In genomic region chr9:124349675-124350484, GRCh38 we compare ENCODE assay signal across 21 cellular contexts.
A peak's percentile ranks its signal among the peaks of the same experiment; 100 is the strongest.
DNase-seq lines count a peak whose midpoint lies in the region; ATAC-seq, FAIRE-seq and TF ChIP-seq lines count a peak whose summit lies in the region.
"Had no signal": no experiment of that assay in that cellular context is flagged by ENCODE, and none has a peak within 500 bp of the region (broad histone marks: within the 10 kb centered on the region; RNA-seq: fewer than 3 reads in every experiment).

No MANE protein-coding gene starts in this region.

- peaks cover 0 to 7% of the 10 kb centered on the region in 2 donors for H3K4me1 ChIP-seq in right atrium auricular region
- peaks cover 14% of the 10 kb centered on the region for H3K4me1 ChIP-seq in HepG2 (ENCODE audit: insufficient read depth, low read length)
- H3K4me1 ChIP-seq in upper lobe of right lung, result no peaks in the 10 kb centered on the region
- H3K4me1 ChIP-seq: pancreas had no signal

- no peak overlapping the region for H3K9ac ChIP-seq in HepG2 (ENCODE audit: insufficient read depth, low read depth, low read length)

- BruUV-seq in HepG2 (replicated peaks; lab: Mats Ljungman, UMichigan), result no TSS peak

- H3K4me3 ChIP-seq in right atrium auricular region, result no peak overlapping the region
- H3K4me3 ChIP-seq in HepG2 (replicated peaks in 1 of 3; ENCODE audit: insufficient read depth in 1 of 3, low read depth in 2 of 3, low read length in 3 of 3), result no peak overlapping the region
- no peak overlapping the region for H3K4me3 ChIP-seq in upper lobe of right lung
- H3K4me3 ChIP-seq: pancreas had no signal

- no peak for FAIRE-seq in HepG2 (lab: Jason Lieb, UNC)
- FAIRE-seq: GM19239, pancreas had no signal

- no peaks in the 10 kb centered on the region for H4K20me1 ChIP-seq in HepG2 (ENCODE audit: insufficient read depth, low read length)

- TF ChIP-seq EP300 in HepG2 (IDR thresholded peaks at IDR 0.05; ENCODE audit: low read depth in 2 of 2, low read length in 2 of 2), result no peak
- no peak for TF ChIP-seq EP300 in HepG2 (CRISPR knock-in tag; IDR thresholded peaks at IDR 0.05; ENCODE audit: borderline replicate concordance)

- POLR2A ChIA-PET in HepG2 (lab: Yijun Ruan, JAX), result no interaction called here

- intact Hi-C loops in cardiac septum (cut with DNase I) (no loop called here), HepG2 (cut with micrococcal nuclease; ENCODE audit: unreplicated experiment) (no loop called here), upper lobe of right lung (cut with DNase I) (loop anchor here (10.0 kb wide), 1 partner anchor 55 kb away; no protein-coding TSS in a partner anchor)

- H3K27ac ChIP-seq in right atrium auricular region (no peak overlapping the region), HepG2 (ENCODE audit: extremely low read length, insufficient read depth, low read length) (peak overlapping the region; percentile 3), upper lobe of right lung (no peak overlapping the region)
- H3K27ac ChIP-seq: pancreas had no signal

- no peak for TF ChIP-seq POLR2A in HepG2 (IDR thresholded peaks at IDR 0.05; ENCODE audit: insufficient read depth in 1 of 2, low read depth in 2 of 2, low read length in 2 of 2)

- ATAC-seq in T-helper 17 cell, result no peak
- no peak for ATAC-seq in HepG2
- ATAC-seq in upper lobe of right lung, result no peak
- ATAC-seq: CD8-positive, alpha-beta T cell; pancreas had no signal

- TF ChIP-seq RAD21 in HepG2 (CRISPR knock-in tag; IDR thresholded peaks at IDR 0.05), result no peak

- CTCF ChIA-PET in HepG2 (lab: Yijun Ruan, JAX; ENCODE audit: low intra/inter-chr PET ratio, low total read pairs), result no interaction called here

- H3K4me1 Mint-ChIP-seq in T-helper 17 cell (peaks cover 2% of the 10 kb centered on the region), type B pancreatic cell (ENCODE audit: unreplicated experiment) (no peaks in the 10 kb centered on the region)
- H3K4me1 Mint-ChIP-seq: naive B cell had no signal

- DNase-seq in cardiac septum (ENCODE audit: low spot score), result peak; percentile 57
- no peak for DNase-seq in right atrium auricular region (ENCODE audit: low spot score)
- no peak for DNase-seq in T-helper 17 cell
- DNase-seq in HepG2 (ENCODE audit: low spot score), result no peak
- DNase-seq in upper lobe of right lung, result peak; percentile 51
- DNase-seq in DMS114 treated with DMSO at 0.1 percent for 48 hours (lab: John Stamatoyannopoulos, UW; ENCODE audit: unreplicated experiment), result no peak
- no peak for DNase-seq in type B pancreatic cell (ENCODE audit: extremely low spot score, unreplicated experiment)
- no peak for DNase-seq in DMS153 (lab: John Stamatoyannopoulos, UW)
- DNase-seq: activated CD4-positive, alpha-beta T cell treated with anti-CD3 and anti-CD28 coated beads for 4 hours; CD8-positive, alpha-beta T cell; GDM1; mesendoderm; naive B cell; NCI-H2029; NCI-H345; OCI-M1; SHP77 treated with DMSO at 0.1 percent for 48 hours had no signal

- in situ Hi-C loops in HepG2 (cut with HindIII; ENCODE audit: extremely low pct_ligation_motif_present, low pct_unique_long_range_greater_than_20kb), result no loop called here

- H3K36me3 ChIP-seq in right atrium auricular region (peaks cover 69% of the 10 kb centered on the region), HepG2 (replicated peaks in 1 of 2; ENCODE audit: control insufficient read depth in 1 of 2, insufficient read depth in 2 of 2, low read length in 2 of 2) (peaks cover 46 to 92% of the 10 kb centered on the region in 2 experiments), upper lobe of right lung (peaks cover 87% of the 10 kb centered on the region)

- TF ChIP-seq CTCF in right atrium auricular region (IDR thresholded peaks at IDR 0.05) (no peak), HepG2 (CRISPR knock-in tag; IDR thresholded peaks at IDR 0.05) (no peak), upper lobe of right lung (IDR thresholded peaks at IDR 0.05) (no peak), type B pancreatic cell (conservative IDR thresholded peaks at IDR 0.05) (no peak)

- H3K27me3 Mint-ChIP-seq in T-helper 17 cell (no peaks in the 10 kb centered on the region), type B pancreatic cell (no peaks in the 10 kb centered on the region)
- H3K27me3 Mint-ChIP-seq: dendritic cell treated with granulocyte-macrophage colony-stimulating factor and Interleukin-4, amounts not matched to agents 40 ng/mL and 50 ng/mL, for 4 days; naive B cell had no signal

- H3K79me2 ChIP-seq in HepG2 (ENCODE audit: insufficient read depth, low read length), result no peaks in the 10 kb centered on the region

- no peak overlapping the region for H3K4me2 ChIP-seq in HepG2 (ENCODE audit: low read depth, low read length)

- H3K27me3 ChIP-seq in right atrium auricular region (no peaks in the 10 kb centered on the region), HepG2 (ENCODE audit: control insufficient read depth in 1 of 2, insufficient read depth in 2 of 2, low read length in 2 of 2) (no peaks in the 10 kb centered on the region), upper lobe of right lung (no peaks in the 10 kb centered on the region)
- H3K27me3 ChIP-seq: pancreas had no signal

- H3K36me3 Mint-ChIP-seq in T-helper 17 cell (ENCODE audit: low read depth) (peaks cover 4% of the 10 kb centered on the region), type B pancreatic cell (peaks cover 14% of the 10 kb centered on the region)

- WGBS in HepG2 (ENCODE audit: low lambda C conversion rate), result 97% methylated on average over 19 of the region's 24 CpGs

- no peaks in the 10 kb centered on the region for H3K9me3 Mint-ChIP-seq in type B pancreatic cell
- H3K9me3 Mint-ChIP-seq: activated T-helper 1 cell treated with anti-CD3 and anti-CD28 coated beads, Interleukin-12 subunit alpha, Interleukin-12 subunit beta, Interleukin-2, Interleukin-4 antibody, amounts not matched to agents 30 ng/mL and 10 ng/mL and 1 ng/mL, durations not matched to agents 14 hours and 24 hours and 36 hours; CD8-positive, alpha-beta T cell; dendritic cell treated with granulocyte-macrophage colony-stimulating factor and Interleukin-4, amounts not matched to agents 40 ng/mL and 50 ng/mL, for 4 days; naive B cell had no signal

- H3K27ac Mint-ChIP-seq in T-helper 17 cell, result peak overlapping the region; percentile 60
- no peak overlapping the region for H3K27ac Mint-ChIP-seq in type B pancreatic cell
- H3K27ac Mint-ChIP-seq: activated T-helper 1 cell treated with anti-CD3 and anti-CD28 coated beads, Interleukin-12 subunit alpha, Interleukin-12 subunit beta, Interleukin-2, Interleukin-4 antibody, amounts not matched to agents 30 ng/mL and 10 ng/mL and 1 ng/mL, durations not matched to agents 14 hours and 24 hours and 36 hours; CD8-positive, alpha-beta T cell; dendritic cell treated with granulocyte-macrophage colony-stimulating factor and Interleukin-4, amounts not matched to agents 40 ng/mL and 50 ng/mL, for 4 days had no signal

- no peak overlapping the region for H2AFZ ChIP-seq in HepG2 (ENCODE audit: low read length)

- no peaks in the 10 kb centered on the region for H3K9me3 ChIP-seq in right atrium auricular region
- H3K9me3 ChIP-seq in T-helper 17 cell (ENCODE audit: control insufficient read depth, low read length, poor library complexity, severe bottlenecking), result no peaks in the 10 kb centered on the region
- H3K9me3 ChIP-seq in HepG2 (ENCODE audit: low read length), result no peaks in the 10 kb centered on the region
- no peaks in the 10 kb centered on the region for H3K9me3 ChIP-seq in upper lobe of right lung
- H3K9me3 ChIP-seq: pancreas had no signal

- no peak overlapping the region for H3K4me3 Mint-ChIP-seq in T-helper 17 cell
- no peak overlapping the region for H3K4me3 Mint-ChIP-seq in type B pancreatic cell
- H3K4me3 Mint-ChIP-seq: activated T-helper 1 cell treated with anti-CD3 and anti-CD28 coated beads, Interleukin-12 subunit alpha, Interleukin-12 subunit beta, Interleukin-2, Interleukin-4 antibody, amounts not matched to agents 30 ng/mL and 10 ng/mL and 1 ng/mL, durations not matched to agents 14 hours and 24 hours and 36 hours; CD8-positive, alpha-beta T cell; dendritic cell treated with granulocyte-macrophage colony-stimulating factor and Interleukin-4, amounts not matched to agents 40 ng/mL and 50 ng/mL, for 4 days; naive B cell had no signal

TF ChIP-seq in HepG2, 621 proteins besides CTCF, POLR2A, EP300 and RAD21 (continues in another document):
- TF ChIP-seq ZNF75D (CRISPR knock-in tag; IDR thresholded peaks at IDR 0.05; ENCODE audit: borderline replicate concordance) (no peak), SNRNP70 (IDR thresholded peaks at IDR 0.05; ENCODE audit: low read depth, low read length) (no peak), ZNF687 (CRISPR knock-in tag; IDR thresholded peaks at IDR 0.05) (no peak), ZNF10 (CRISPR knock-in tag; IDR thresholded peaks at IDR 0.05; ENCODE audit: borderline replicate concordance, low read depth) (no peak), AGO2 (optimal IDR thresholded peaks at IDR 0.05; ENCODE audit: low read depth, low read length) (peak; percentile 95), ZNF616 (CRISPR knock-in tag; IDR thresholded peaks at IDR 0.05; ENCODE audit: low read depth) (no peak), RBM22 (optimal IDR thresholded peaks at IDR 0.05; ENCODE audit: low read length) (peak; percentile 81)

Comparison
In these comparisons a context has a peak if more than half of its experiments do, and no peak if none do; other contexts are left out.
1. DNase-seq: peak in cardiac septum (single experiment) and upper lobe of right lung (single experiment); none in right atrium auricular region (single experiment), T-helper 17 cell (0 of 3), HepG2 (single experiment), DMS114 treated with DMSO at 0.1 percent for 48 hours (single experiment), type B pancreatic cell (single experiment) and DMS153 (single experiment).